ENCODE assay signal across 26 cellular contexts in the genomic region with DNA sequence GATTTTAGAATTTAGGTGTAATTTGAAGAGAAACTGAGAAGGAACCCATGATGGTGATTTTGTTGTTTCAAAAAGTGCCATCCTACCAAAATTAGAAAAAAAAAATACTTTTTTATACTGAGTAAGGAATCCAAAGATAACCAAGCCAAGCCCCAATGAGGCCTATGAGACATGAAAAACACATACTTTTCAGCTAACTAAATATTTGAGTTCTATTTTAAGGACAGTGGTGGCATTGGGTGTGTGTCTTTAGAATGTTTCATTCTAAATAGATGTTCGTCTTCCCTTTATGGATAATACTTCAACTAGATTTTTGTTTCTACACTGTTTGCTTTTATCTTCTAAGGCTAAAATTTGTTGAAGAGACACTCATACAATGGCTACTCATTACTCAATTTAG.
"Had no signal": no experiment of that assay in that cellular context is flagged by ENCODE, and none has a peak within 500 bp of the region (broad histone marks: within the 10 kb centered on the region; RNA-seq: fewer than 3 reads in every experiment).

No MANE protein-coding gene starts in this region.

- H3K36me3 ChIP-seq: left ventricle myocardium inferior, neural progenitor cell, ovary, right atrium auricular region, right lobe of liver, stomach, tibial artery, uterus had no signal

- H3K4me3 ChIP-seq: left ventricle myocardium inferior, lung, neural progenitor cell, ovary, right atrium auricular region, right lobe of liver, skin epidermis, stomach, testis, tibial artery, uterus had no signal

- DNase-seq: head of caudate nucleus; hypothalamus; immature natural killer cell; kidney; left colon; left ventricle myocardium inferior; naive B cell; natural killer cell; nephron progenitor cell; ovary; right lobe of liver; stimulated activated CD4-positive, alpha-beta T cell treated with anti-CD3 and anti-CD28 coated beads, Interleukin-12 subunit alpha, Interleukin-12 subunit beta, amount 100 ng/mL, for 4 hours; stimulated activated CD4-positive, alpha-beta T cell treated with anti-CD3 and anti-CD28 coated beads, Interleukin-15, amount 100 ng/mL, for 24 hours; stimulated activated CD4-positive, alpha-beta T cell treated with anti-CD3 and anti-CD28 coated beads, Interleukin-2, amount 100 ng/mL, for 24 hours; stimulated activated CD4-positive, alpha-beta T cell treated with anti-CD3 and anti-CD28 coated beads, Interleukin-4, amount 100 ng/mL, for 1 hour; stimulated activated naive B cell treated with anti-CD40 and anti-IgM and Interleukin-4, amounts not matched to agents 10 μg/mL and 1 μg/mL and 100 μg/mL, for 72 hours; stimulated activated naive CD8-positive, alpha-beta T cell treated with anti-CD3 and anti-CD28 coated beads, Interleukin-15, Interleukin-2, amounts not matched to agents 100 U/mL and 50 U/mL, for 24 hours; stomach; testis; tibial artery; trophoblast cell; uterus had no signal

- H3K4me1 ChIP-seq: left ventricle myocardium inferior, neural progenitor cell, right atrium auricular region, right lobe of liver, stomach, testis, uterus had no signal

- H3K27me3 ChIP-seq: neural progenitor cell, ovary, right atrium auricular region, right lobe of liver, testis, uterus had no signal

- ATAC-seq: left colon; natural killer cell; right lobe of liver; stimulated activated naive B cell treated with anti-CD40 and anti-IgM and Interleukin-4, amounts not matched to agents 10 μg/mL and 1 μg/mL and 100 μg/mL, for 72 hours; stimulated activated naive CD8-positive, alpha-beta T cell treated with anti-CD3 and anti-CD28 coated beads, Interleukin-15, Interleukin-2, amounts not matched to agents 100 U/mL and 50 U/mL, for 24 hours had no signal

- H3K9ac ChIP-seq: neural progenitor cell had no signal

- H2AFZ ChIP-seq: neural progenitor cell had no signal

- H3K9me3 ChIP-seq: left ventricle myocardium inferior, ovary, right atrium auricular region, right lobe of liver, stomach, testis, tibial artery, uterus had no signal

- H3K27ac ChIP-seq: left ventricle myocardium inferior, neural progenitor cell, ovary, right atrium auricular region, right lobe of liver, skin epidermis, stomach, testis, tibial artery, uterus had no signal

- H3K4me2 ChIP-seq: neural progenitor cell had no signal
